In the genomic region with DNA sequence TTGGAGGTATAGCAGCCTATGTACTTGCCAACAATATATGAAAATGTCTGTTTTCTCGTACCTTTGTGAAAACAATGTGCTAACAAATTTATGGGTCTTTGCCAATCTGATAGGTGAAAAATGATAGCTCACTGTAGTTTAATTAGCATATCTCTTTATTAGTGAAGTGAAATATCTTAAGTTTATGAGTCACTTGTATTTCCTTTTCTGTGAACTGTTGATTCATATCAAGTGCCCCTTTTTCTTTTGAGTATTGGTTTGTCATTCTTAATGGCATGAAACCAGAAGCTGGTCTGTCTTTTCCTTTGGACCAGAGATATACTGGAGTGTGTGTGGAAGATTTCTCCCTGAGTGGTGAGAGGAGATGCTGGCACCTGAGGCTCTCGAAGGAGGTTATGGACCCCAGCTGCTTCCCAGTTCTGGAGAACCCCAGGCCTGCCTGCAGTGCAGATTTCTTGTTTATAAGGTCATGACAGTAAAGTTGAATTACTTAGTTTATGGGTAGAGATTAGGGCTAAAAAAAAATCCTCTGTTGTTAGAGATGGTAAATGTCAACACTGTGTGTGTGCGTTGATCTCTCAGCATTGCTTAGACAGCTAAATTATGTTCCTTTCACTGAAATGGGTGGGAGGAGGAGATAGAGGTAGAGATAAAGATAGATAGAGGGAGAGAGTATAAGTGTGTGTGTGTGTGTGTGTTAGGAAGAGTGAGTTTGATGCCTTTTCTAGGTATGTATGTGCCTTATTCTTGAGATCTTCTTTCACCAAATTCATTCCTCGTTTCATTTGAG, we compare ENCODE assay signal across 1 cellular context.
TF ChIP-seq lines count a peak whose summit lies in the region.

No MANE protein-coding gene starts in this region.

TF ChIP-seq in HEK293, 187 proteins besides CTCF, POLR2A, EP300 and RAD21 (continued from another document):
- TF ChIP-seq ZNF248 (tag by site-specific recombination; IDR thresholded peaks at IDR 0.05) (no peak), ZNF658 (tag by site-specific recombination; IDR thresholded peaks at IDR 0.05) (no peak), ZNF529 (tag by site-specific recombination; IDR thresholded peaks at IDR 0.05; ENCODE audit: insufficient replicate concordance) (no peak), KLF10 (tag by site-specific recombination; IDR thresholded peaks at IDR 0.05) (no peak), ZNF366 (tag by site-specific recombination; conservative IDR thresholded peaks at IDR 0.05) (no peak), ZNF596 (tag by site-specific recombination; IDR thresholded peaks at IDR 0.05) (no peak), ZNF768 (tag by site-specific recombination; IDR thresholded peaks at IDR 0.05) (no peak), ZNF155 (tag by site-specific recombination; IDR thresholded peaks at IDR 0.05) (no peak), YY1 (tag by site-specific recombination; IDR thresholded peaks at IDR 0.05) (no peak), ZFP69B (tag by site-specific recombination; IDR thresholded peaks at IDR 0.05) (no peak), ZBTB8A (tag by site-specific recombination; IDR thresholded peaks at IDR 0.05) (no peak), WT1 (tag by site-specific recombination; IDR thresholded peaks at IDR 0.05) (no peak), ZFHX2 (tag by site-specific recombination; conservative IDR thresholded peaks at IDR 0.05) (0 out of 2 replicates have a peak, but pooled peaks have one; percentile 7), ZNF791 (tag by site-specific recombination; IDR thresholded peaks at IDR 0.05) (no peak), EGR2 (tag by site-specific recombination; IDR thresholded peaks at IDR 0.05; ENCODE audit: low read depth) (peak; percentile 32; the same call in 1 of the 2 replicates), ZBTB48 (tag by site-specific recombination; IDR thresholded peaks at IDR 0.05) (no peak)
- TF ChIP-seq, protein P1, sequence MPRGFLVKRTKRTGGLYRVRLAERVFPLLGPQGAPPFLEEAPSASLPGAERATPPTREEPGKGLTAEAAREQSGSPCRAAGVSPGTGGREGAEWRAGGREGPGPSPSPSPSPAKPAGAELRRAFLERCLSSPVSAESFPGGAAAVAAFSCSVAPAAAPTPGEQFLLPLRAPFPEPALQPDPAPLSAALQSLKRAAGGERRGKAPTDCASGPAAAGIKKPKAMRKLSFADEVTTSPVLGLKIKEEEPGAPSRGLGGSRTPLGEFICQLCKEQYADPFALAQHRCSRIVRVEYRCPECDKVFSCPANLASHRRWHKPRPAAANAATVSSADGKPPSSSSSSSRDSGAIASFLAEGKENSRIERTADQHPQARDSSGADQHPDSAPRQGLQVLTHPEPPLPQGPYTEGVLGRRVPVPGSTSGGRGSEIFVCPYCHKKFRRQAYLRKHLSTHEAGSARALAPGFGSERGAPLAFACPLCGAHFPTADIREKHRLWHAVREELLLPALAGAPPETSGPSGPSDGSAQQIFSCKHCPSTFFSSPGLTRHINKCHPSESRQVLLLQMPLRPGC (tag by site-specific recombination; IDR thresholded peaks at IDR 0.05), result no peak
- TF ChIP-seq, protein P2, sequence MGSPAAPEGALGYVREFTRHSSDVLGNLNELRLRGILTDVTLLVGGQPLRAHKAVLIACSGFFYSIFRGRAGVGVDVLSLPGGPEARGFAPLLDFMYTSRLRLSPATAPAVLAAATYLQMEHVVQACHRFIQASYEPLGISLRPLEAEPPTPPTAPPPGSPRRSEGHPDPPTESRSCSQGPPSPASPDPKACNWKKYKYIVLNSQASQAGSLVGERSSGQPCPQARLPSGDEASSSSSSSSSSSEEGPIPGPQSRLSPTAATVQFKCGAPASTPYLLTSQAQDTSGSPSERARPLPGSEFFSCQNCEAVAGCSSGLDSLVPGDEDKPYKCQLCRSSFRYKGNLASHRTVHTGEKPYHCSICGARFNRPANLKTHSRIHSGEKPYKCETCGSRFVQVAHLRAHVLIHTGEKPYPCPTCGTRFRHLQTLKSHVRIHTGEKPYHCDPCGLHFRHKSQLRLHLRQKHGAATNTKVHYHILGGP (tag by site-specific recombination; IDR thresholded peaks at IDR 0.05), result no peak
- TF ChIP-seq, protein P3, sequence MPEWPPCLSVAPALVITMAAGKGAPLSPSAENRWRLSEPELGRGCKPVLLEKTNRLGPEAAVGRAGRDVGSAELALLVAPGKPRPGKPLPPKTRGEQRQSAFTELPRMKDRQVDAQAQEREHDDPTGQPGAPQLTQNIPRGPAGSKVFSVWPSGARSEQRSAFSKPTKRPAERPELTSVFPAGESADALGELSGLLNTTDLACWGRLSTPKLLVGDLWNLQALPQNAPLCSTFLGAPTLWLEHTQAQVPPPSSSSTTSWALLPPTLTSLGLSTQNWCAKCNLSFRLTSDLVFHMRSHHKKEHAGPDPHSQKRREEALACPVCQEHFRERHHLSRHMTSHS (tag by site-specific recombination; IDR thresholded peaks at IDR 0.05), result no peak
- TF ChIP-seq, protein P4, sequence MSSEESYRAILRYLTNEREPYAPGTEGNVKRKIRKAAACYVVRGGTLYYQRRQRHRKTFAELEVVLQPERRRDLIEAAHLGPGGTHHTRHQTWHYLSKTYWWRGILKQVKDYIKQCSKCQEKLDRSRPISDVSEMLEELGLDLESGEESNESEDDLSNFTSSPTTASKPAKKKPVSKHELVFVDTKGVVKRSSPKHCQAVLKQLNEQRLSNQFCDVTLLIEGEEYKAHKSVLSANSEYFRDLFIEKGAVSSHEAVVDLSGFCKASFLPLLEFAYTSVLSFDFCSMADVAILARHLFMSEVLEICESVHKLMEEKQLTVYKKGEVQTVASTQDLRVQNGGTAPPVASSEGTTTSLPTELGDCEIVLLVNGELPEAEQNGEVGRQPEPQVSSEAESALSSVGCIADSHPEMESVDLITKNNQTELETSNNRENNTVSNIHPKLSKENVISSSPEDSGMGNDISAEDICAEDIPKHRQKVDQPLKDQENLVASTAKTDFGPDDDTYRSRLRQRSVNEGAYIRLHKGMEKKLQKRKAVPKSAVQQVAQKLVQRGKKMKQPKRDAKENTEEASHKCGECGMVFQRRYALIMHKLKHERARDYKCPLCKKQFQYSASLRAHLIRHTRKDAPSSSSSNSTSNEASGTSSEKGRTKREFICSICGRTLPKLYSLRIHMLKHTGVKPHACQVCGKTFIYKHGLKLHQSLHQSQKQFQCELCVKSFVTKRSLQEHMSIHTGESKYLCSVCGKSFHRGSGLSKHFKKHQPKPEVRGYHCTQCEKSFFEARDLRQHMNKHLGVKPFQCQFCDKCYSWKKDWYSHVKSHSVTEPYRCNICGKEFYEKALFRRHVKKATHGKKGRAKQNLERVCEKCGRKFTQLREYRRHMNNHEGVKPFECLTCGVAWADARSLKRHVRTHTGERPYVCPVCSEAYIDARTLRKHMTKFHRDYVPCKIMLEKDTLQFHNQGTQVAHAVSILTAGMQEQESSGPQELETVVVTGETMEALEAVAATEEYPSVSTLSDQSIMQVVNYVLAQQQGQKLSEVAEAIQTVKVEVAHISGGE (tag by site-specific recombination; conservative IDR thresholded peaks at IDR 0.05; ENCODE audit: low read depth), result no peak
- TF ChIP-seq, protein P5, sequence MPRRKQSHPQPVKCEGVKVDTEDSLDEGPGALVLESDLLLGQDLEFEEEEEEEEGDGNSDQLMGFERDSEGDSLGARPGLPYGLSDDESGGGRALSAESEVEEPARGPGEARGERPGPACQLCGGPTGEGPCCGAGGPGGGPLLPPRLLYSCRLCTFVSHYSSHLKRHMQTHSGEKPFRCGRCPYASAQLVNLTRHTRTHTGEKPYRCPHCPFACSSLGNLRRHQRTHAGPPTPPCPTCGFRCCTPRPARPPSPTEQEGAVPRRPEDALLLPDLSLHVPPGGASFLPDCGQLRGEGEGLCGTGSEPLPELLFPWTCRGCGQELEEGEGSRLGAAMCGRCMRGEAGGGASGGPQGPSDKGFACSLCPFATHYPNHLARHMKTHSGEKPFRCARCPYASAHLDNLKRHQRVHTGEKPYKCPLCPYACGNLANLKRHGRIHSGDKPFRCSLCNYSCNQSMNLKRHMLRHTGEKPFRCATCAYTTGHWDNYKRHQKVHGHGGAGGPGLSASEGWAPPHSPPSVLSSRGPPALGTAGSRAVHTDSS (tag by site-specific recombination; IDR thresholded peaks at IDR 0.05), result no peak
- TF ChIP-seq, protein P6, sequence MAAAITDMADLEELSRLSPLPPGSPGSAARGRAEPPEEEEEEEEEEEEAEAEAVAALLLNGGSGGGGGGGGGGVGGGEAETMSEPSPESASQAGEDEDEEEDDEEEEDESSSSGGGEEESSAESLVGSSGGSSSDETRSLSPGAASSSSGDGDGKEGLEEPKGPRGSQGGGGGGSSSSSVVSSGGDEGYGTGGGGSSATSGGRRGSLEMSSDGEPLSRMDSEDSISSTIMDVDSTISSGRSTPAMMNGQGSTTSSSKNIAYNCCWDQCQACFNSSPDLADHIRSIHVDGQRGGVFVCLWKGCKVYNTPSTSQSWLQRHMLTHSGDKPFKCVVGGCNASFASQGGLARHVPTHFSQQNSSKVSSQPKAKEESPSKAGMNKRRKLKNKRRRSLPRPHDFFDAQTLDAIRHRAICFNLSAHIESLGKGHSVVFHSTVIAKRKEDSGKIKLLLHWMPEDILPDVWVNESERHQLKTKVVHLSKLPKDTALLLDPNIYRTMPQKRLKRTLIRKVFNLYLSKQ (tag by site-specific recombination; IDR thresholded peaks at IDR 0.05; ENCODE audit: borderline replicate concordance), result no peak
TF ChIP-seq in HEK293: peak in this region for 3.
